In genomic region chr1:205954819-205955404, GRCh38 we compare ENCODE assay signal across 20 cellular contexts. TPM values are rescaled to one million over a fixed set of nuclear protein-coding genes. Genes with fewer than 3 reads are reported as not detected.
"Had no signal": no experiment of that assay in that cellular context is flagged by ENCODE, and none has a peak within 500 bp of the region (broad histone marks: within the 10 kb centered on the region; RNA-seq: fewer than 3 reads in every experiment).

No MANE protein-coding gene starts in this region.

- H3K9me3 ChIP-seq: thoracic aorta had no signal

- FAIRE-seq: bronchial epithelial cell had no signal

- H2AFZ ChIP-seq: hepatocyte, neural progenitor cell, parathyroid adenoma had no signal

- H3K36me3 ChIP-seq: neural progenitor cell, thoracic aorta had no signal

- H3K79me2 ChIP-seq: hepatocyte, parathyroid adenoma had no signal

- H3K4me1 ChIP-seq: parathyroid adenoma had no signal

- H3K4me3 ChIP-seq: hepatocyte, neural progenitor cell, thoracic aorta had no signal

- H3K27me3 ChIP-seq: hepatocyte, neural progenitor cell had no signal

- H3K4me3 Mint-ChIP-seq: activated CD4-positive, alpha-beta memory T cell treated with anti-CD3 and anti-CD28 coated beads for 36 hours; activated naive CD8-positive, alpha-beta T cell treated with anti-CD3 and anti-CD28 coated beads for 36 hours; activated T-cell treated with anti-CD3 and anti-CD28 coated beads, Interleukin-2, amount 50 U/mL, for 72 hours; endodermal cell; mesothelial cell of epicardium; neural progenitor cell; stimulated activated naive CD8-positive, alpha-beta T cell treated with anti-CD3 and anti-CD28 coated beads, Interleukin-15, Interleukin-2, amounts not matched to agents 100 ng/mL and 50 ng/mL, for 24 hours had no signal

- H3K4me2 ChIP-seq: hepatocyte, neural progenitor cell had no signal

- H3K9me3 Mint-ChIP-seq: activated CD4-positive, alpha-beta memory T cell treated with anti-CD3 and anti-CD28 coated beads for 36 hours; activated naive CD8-positive, alpha-beta T cell treated with anti-CD3 and anti-CD28 coated beads for 36 hours; activated T-cell treated with anti-CD3 and anti-CD28 coated beads, Interleukin-2, amount 50 U/mL, for 72 hours; endodermal cell; mesothelial cell of epicardium; neural progenitor cell; stimulated activated naive CD8-positive, alpha-beta T cell treated with anti-CD3 and anti-CD28 coated beads, Interleukin-15, Interleukin-2, amounts not matched to agents 100 ng/mL and 50 ng/mL, for 24 hours had no signal

- DNase-seq: activated CD4-positive, alpha-beta memory T cell treated with anti-CD3 and anti-CD28 coated beads for 36 hours; activated gamma-delta T cell treated with Interleukin-2 at 50 U/mL for 16 hours; activated naive CD8-positive, alpha-beta T cell treated with anti-CD3 and anti-CD28 coated beads for 36 hours; activated T-cell treated with anti-CD3 and anti-CD28 coated beads, Interleukin-2, amount 50 U/mL, for 72 hours; anterior cingulate cortex; endodermal cell; erythroblast; stimulated activated CD4-positive, alpha-beta T cell treated with anti-CD3 and anti-CD28 coated beads, Interleukin-4, amount 100 ng/mL, for 1 hour; stimulated activated CD8-positive, alpha-beta memory T cell treated with anti-CD3 and anti-CD28 coated beads, Interleukin-4, amount 100 ng/mL, for 48 hours had no signal

- H3K9ac ChIP-seq: neural progenitor cell, parathyroid adenoma had no signal

- H3K27ac Mint-ChIP-seq: activated CD4-positive, alpha-beta memory T cell treated with anti-CD3 and anti-CD28 coated beads for 36 hours; activated naive CD8-positive, alpha-beta T cell treated with anti-CD3 and anti-CD28 coated beads for 36 hours; activated T-cell treated with anti-CD3 and anti-CD28 coated beads, Interleukin-2, amount 50 U/mL, for 72 hours; endodermal cell; mesothelial cell of epicardium; neural progenitor cell; stimulated activated naive CD8-positive, alpha-beta T cell treated with anti-CD3 and anti-CD28 coated beads, Interleukin-15, Interleukin-2, amounts not matched to agents 100 ng/mL and 50 ng/mL, for 24 hours had no signal

- H3K36me3 Mint-ChIP-seq: activated CD4-positive, alpha-beta memory T cell treated with anti-CD3 and anti-CD28 coated beads for 36 hours; activated naive CD8-positive, alpha-beta T cell treated with anti-CD3 and anti-CD28 coated beads for 36 hours; mesothelial cell of epicardium; neural progenitor cell had no signal

- ATAC-seq: activated T-cell treated with anti-CD3 and anti-CD28 coated beads, Interleukin-2, amount 50 U/mL, for 72 hours had no signal

- H3K4me1 Mint-ChIP-seq: activated naive CD8-positive, alpha-beta T cell treated with anti-CD3 and anti-CD28 coated beads for 36 hours had no signal

- H3K27ac ChIP-seq: hepatocyte, neural progenitor cell, parathyroid adenoma, thoracic aorta had no signal

RNA-seq across cellular contexts. Expression of gene SLC26A9, which starts 11.7 kb away (rescaled TPM):
- total RNA-seq: activated CD4-positive, alpha-beta memory T cell treated with anti-CD3 and anti-CD28 coated beads for 36 hours; activated naive CD8-positive, alpha-beta T cell treated with anti-CD3 and anti-CD28 coated beads for 36 hours; activated T-cell treated with anti-CD3 and anti-CD28 coated beads, Interleukin-2, amount 50 U/mL, for 72 hours; bronchial epithelial cell; chondrocyte; dermis microvascular lymphatic vessel endothelial cell; kidney epithelial cell; mesothelial cell of epicardium; myocyte had no signal

RNA-seq across cellular contexts. Expression of gene RAB7B, which starts 48.3 kb away (rescaled TPM):
- total RNA-seq: activated CD4-positive, alpha-beta memory T cell treated with anti-CD3 and anti-CD28 coated beads for 36 hours; activated naive CD8-positive, alpha-beta T cell treated with anti-CD3 and anti-CD28 coated beads for 36 hours; activated T-cell treated with anti-CD3 and anti-CD28 coated beads, Interleukin-2, amount 50 U/mL, for 72 hours; dermis microvascular lymphatic vessel endothelial cell; endodermal cell had no signal
